16 cellular contexts compared by ENCODE assay signal in genomic region chr2:46991985-46992384, GRCh38.
"Had no signal": no experiment of that assay in that cellular context is flagged by ENCODE, and none has a peak within 500 bp of the region (broad histone marks: within the 10 kb centered on the region; RNA-seq: fewer than 3 reads in every experiment).

No MANE protein-coding gene starts in this region.

- H3K4me3 ChIP-seq: cardiac muscle cell, colonic mucosa, mucosa of descending colon, ovary, psoas muscle, skin epidermis had no signal

- ATAC-seq: mucosa of descending colon, psoas muscle, right cardiac atrium had no signal

- FAIRE-seq: endometrium had no signal

- H3K9me3 Mint-ChIP-seq: immature natural killer cell; naive B cell; T-helper 1 cell treated with Interleukin-12 subunit alpha and Interleukin-12 subunit beta and Interleukin-4 antibody, amounts not matched to agents 30 μg/mL and 1 μg/mL, for 36 hours had no signal

- H3K4me3 Mint-ChIP-seq: activated naive CD8-positive, alpha-beta T cell; immature natural killer cell; T-helper 1 cell treated with Interleukin-12 subunit alpha and Interleukin-12 subunit beta and Interleukin-4 antibody, amounts not matched to agents 30 μg/mL and 1 μg/mL, for 36 hours had no signal

- H3K9me3 ChIP-seq: colonic mucosa, mucosa of descending colon, ovary, psoas muscle had no signal

- H3K27ac Mint-ChIP-seq: activated naive CD8-positive, alpha-beta T cell; T-helper 1 cell treated with Interleukin-12 subunit alpha and Interleukin-12 subunit beta and Interleukin-4 antibody, amounts not matched to agents 30 μg/mL and 1 μg/mL, for 36 hours had no signal

- H3K27me3 Mint-ChIP-seq: activated naive CD8-positive, alpha-beta T cell; naive B cell had no signal

- H3K27ac ChIP-seq: cardiac muscle cell, colonic mucosa, ovary, psoas muscle, WERI-Rb-1 had no signal

- H3K27me3 ChIP-seq: cardiac muscle cell, colonic mucosa, ovary had no signal

- DNase-seq: activated CD4-positive, alpha-beta T cell treated with anti-CD3 and anti-CD28 coated beads for 1 hour; colonic mucosa; erythroblast; immature natural killer cell; mesenchymal stem cell; mucosa of descending colon; naive B cell; ovary; psoas muscle; WERI-Rb-1 had no signal

- H3K36me3 ChIP-seq: cardiac muscle cell had no signal
